Comparison of ENCODE assay signal across 21 cellular contexts in genomic region chr14:103186894-103187586, GRCh38.
A peak's percentile ranks its signal among the peaks of the same experiment; 100 is the strongest.
DNase-seq lines count a peak whose midpoint lies in the region; ATAC-seq, FAIRE-seq and TF ChIP-seq lines count a peak whose summit lies in the region.
"Had no signal": no experiment of that assay in that cellular context is flagged by ENCODE, and none has a peak within 500 bp of the region (broad histone marks: within the 10 kb centered on the region; RNA-seq: fewer than 3 reads in every experiment).

No MANE protein-coding gene starts in this region.

- H3K4me3 ChIP-seq in HEK293 (ENCODE audit: low read depth, low read length) (no peak overlapping the region), HepG2 (replicated peaks in 1 of 3; ENCODE audit: insufficient read depth in 1 of 3, low read depth in 2 of 3, low read length in 3 of 3) (peak overlapping the region; percentile 28 to 51 (median 35); a peak in 5 of 6 replicates), brain microvascular endothelial cell (ENCODE audit: low read depth, low read length) (no peak overlapping the region)
- H3K4me3 ChIP-seq: GM12878 had no signal

- no peaks in the 10 kb centered on the region for H4K20me1 ChIP-seq in HepG2 (ENCODE audit: insufficient read depth, low read length)

- H3K36me3 ChIP-seq in HEK293 (ENCODE audit: control insufficient read depth in 2 of 2, insufficient read depth in 1 of 2, low read length in 2 of 2) (no peaks in the 10 kb centered on the region), HepG2 (replicated peaks in 1 of 2; ENCODE audit: control insufficient read depth in 1 of 2, insufficient read depth in 2 of 2, low read length in 2 of 2) (no peaks in the 10 kb centered on the region), brain microvascular endothelial cell (replicated peaks) (no peaks in the 10 kb centered on the region)

- no peak overlapping the region for H2AFZ ChIP-seq in HepG2 (ENCODE audit: low read length)

- H3K4me1 ChIP-seq in HEK293 (ENCODE audit: control insufficient read depth, insufficient read depth, low read length) (no peaks in the 10 kb centered on the region), HepG2 (ENCODE audit: insufficient read depth, low read length) (peaks cover 45% of the 10 kb centered on the region)

- under 1% methylated on average over 12 of the region's 12 CpGs for WGBS in HepG2 (ENCODE audit: low lambda C conversion rate)

- POLR2A ChIA-PET in HEK293 (lab: Yijun Ruan, JAX), result no interaction called here
- POLR2A ChIA-PET in HepG2 (lab: Yijun Ruan, JAX), result interaction anchor here (0.7 to 1.2 kb wide), 8 partner anchors 9 to 147 kb away, joined by 3 to 5 read pairs (median 3); partner anchors contain the start of gene EIF5

- no peak for TF ChIP-seq RAD21 in HepG2 (CRISPR knock-in tag; IDR thresholded peaks at IDR 0.05)

- peak overlapping the region; percentile 77 for H3K4me2 ChIP-seq in HepG2 (ENCODE audit: low read depth, low read length)
- H3K4me2 ChIP-seq: KMS-11 had no signal

- no peak for TF ChIP-seq CTCF in HEK293 (tag by site-specific recombination; IDR thresholded peaks at IDR 0.05)
- TF ChIP-seq CTCF in HepG2 (CRISPR knock-in tag; IDR thresholded peaks at IDR 0.05), result no peak
- no peak for TF ChIP-seq CTCF in brain microvascular endothelial cell (IDR thresholded peaks at IDR 0.05; ENCODE audit: low read depth, low read length, missing control alignments)

- intact Hi-C loops in HepG2 (cut with micrococcal nuclease; ENCODE audit: unreplicated experiment), result loop anchor here (5.0 kb wide), 2 partner anchors 85 to 105 kb away; no protein-coding TSS in a partner anchor

- H3K27me3 ChIP-seq in HepG2 (ENCODE audit: control insufficient read depth in 1 of 2, insufficient read depth in 2 of 2, low read length in 2 of 2) (no peaks in the 10 kb centered on the region), brain microvascular endothelial cell (replicated peaks) (peaks cover 33% of the 10 kb centered on the region)

- H3K27ac ChIP-seq in HEK293 (ENCODE audit: extremely low read depth, low read depth, low read length) (no peak overlapping the region), HepG2 (ENCODE audit: extremely low read length, insufficient read depth, low read length) (peak overlapping the region; percentile 62), brain microvascular endothelial cell (no peak overlapping the region)
- H3K27ac ChIP-seq: KMS-11 had no signal

- DNase-seq in astrocyte of the hippocampus (ENCODE audit: low read depth, low spot score) (peak; percentile 33), HepG2 (ENCODE audit: low spot score) (peak; percentile 79), retina (peak; percentile 45), brain microvascular endothelial cell (no peak), T1000 (lab: John Stamatoyannopoulos, UW) (no peak)
- DNase-seq: activated CD4-positive, alpha-beta T cell treated with anti-CD3 and anti-CD28 coated beads, Interleukin-2, amount 50 U/mL, for 4 hours; EL; GOT3; hypothalamus; left ventricle myocardium superior; natural killer cell; NCI-H1105; stimulated activated CD4-positive, alpha-beta T cell treated with anti-CD3 and anti-CD28 coated beads, Interleukin-2, amount 100 ng/mL, for 24 hours; substantia nigra had no signal

- in situ Hi-C loops in HepG2 (cut with HindIII; ENCODE audit: extremely low pct_ligation_motif_present, low pct_unique_long_range_greater_than_20kb) (no loop called here), brain microvascular endothelial cell (cut with HindIII; ENCODE audit: low pct_ligation_motif_present, low sequenced_read_pairs) (no loop called here)

- no peaks in the 10 kb centered on the region for H3K79me2 ChIP-seq in HepG2 (ENCODE audit: insufficient read depth, low read length)

- no peak for TF ChIP-seq POLR2A in HepG2 (IDR thresholded peaks at IDR 0.05; ENCODE audit: insufficient read depth in 1 of 2, low read depth in 2 of 2, low read length in 2 of 2)

- ATAC-seq in HepG2 (peak; percentile 97), HG03108 (IDR thresholded peaks at IDR 0.05; ENCODE audit: unreplicated experiment) (no peak), GM21576 (IDR thresholded peaks at IDR 0.05; ENCODE audit: unreplicated experiment) (no peak)
- ATAC-seq: GM12878, left ventricle myocardium superior, natural killer cell, Panc1 had no signal

- TF ChIP-seq EP300 in HepG2 (IDR thresholded peaks at IDR 0.05; ENCODE audit: low read depth in 2 of 2, low read length in 2 of 2) (no peak), HepG2 (CRISPR knock-in tag; IDR thresholded peaks at IDR 0.05; ENCODE audit: borderline replicate concordance) (no peak)

- no TSS peak for BruUV-seq in HepG2 (replicated peaks; lab: Mats Ljungman, UMichigan)

- H3K9me3 ChIP-seq in HEK293 (ENCODE audit: control insufficient read depth, insufficient read depth, low read depth, low read length) (no peaks in the 10 kb centered on the region), HepG2 (ENCODE audit: low read length) (no peaks in the 10 kb centered on the region)

- peak overlapping the region; percentile 24 for H3K9ac ChIP-seq in HepG2 (ENCODE audit: insufficient read depth, low read depth, low read length)
- H3K9ac ChIP-seq: KMS-11 had no signal

- FAIRE-seq in HepG2 (lab: Jason Lieb, UNC), result peak; percentile 92
- FAIRE-seq: bronchial epithelial cell, GM12878 had no signal

- CTCF ChIA-PET in HEK293 (lab: Yijun Ruan, JAX) (interaction anchor here (0.6 to 2.6 kb wide), 8 partner anchors 8 to 138 kb away, joined by 3 to 25 read pairs (median 4); no protein-coding TSS in a partner anchor), HepG2 (lab: Yijun Ruan, JAX; ENCODE audit: low intra/inter-chr PET ratio, low total read pairs) (no interaction called here)

TF ChIP-seq in HEK293, 187 proteins besides CTCF, POLR2A, EP300 and RAD21 (continues in another document):
- TF ChIP-seq BCL11B (tag by site-specific recombination; IDR thresholded peaks at IDR 0.05; ENCODE audit: low read depth), result no peak
- no peak for TF ChIP-seq HOXD13 (CRISPR knock-in tag; IDR thresholded peaks at IDR 0.05; ENCODE audit: borderline replicate concordance)
- TF ChIP-seq ZNF23 (tag by site-specific recombination; IDR thresholded peaks at IDR 0.05; ENCODE audit: borderline replicate concordance), result no peak
- TF ChIP-seq ZNF830 (tag by site-specific recombination; IDR thresholded peaks at IDR 0.05; ENCODE audit: low read depth), result no peak
- TF ChIP-seq ZFP3 (tag by site-specific recombination; IDR thresholded peaks at IDR 0.05; ENCODE audit: low read depth), result no peak

TF ChIP-seq in HepG2, 621 proteins besides CTCF, POLR2A, EP300 and RAD21 (continues in another document):
- TF ChIP-seq YEATS4 (CRISPR knock-in tag; IDR thresholded peaks at IDR 0.05; ENCODE audit: borderline replicate concordance) (no peak; the same call in 1 of the 2 replicates), ZSCAN12 (CRISPR knock-in tag; IDR thresholded peaks at IDR 0.05) (no peak), PBX2 (CRISPR knock-in tag; IDR thresholded peaks at IDR 0.05) (peak; percentile 86), ZNF589 (CRISPR knock-in tag; conservative IDR thresholded peaks at IDR 0.05) (no peak), FOXO4 (CRISPR knock-in tag; conservative IDR thresholded peaks at IDR 0.05) (no peak), ZZZ3 (CRISPR knock-in tag; IDR thresholded peaks at IDR 0.05; ENCODE audit: borderline replicate concordance) (no peak), HNF4A (CRISPR knock-in tag; IDR thresholded peaks at IDR 0.05) (peak; percentile 85), ZNF574 (CRISPR knock-in tag; IDR thresholded peaks at IDR 0.05) (0 out of 2 replicates have a peak, but pooled peaks have one; percentile 28), STAG1 (CRISPR knock-in tag; IDR thresholded peaks at IDR 0.05) (peak; percentile 17; the same call in 1 of the 2 replicates), NFRKB (IDR thresholded peaks at IDR 0.05) (no peak)

Comparison
In these comparisons a context has a peak if more than half of its experiments do, and no peak if none do; other contexts are left out.
1. H3K4me3 ChIP-seq: peak in HepG2 (3 of 3); none in HEK293 (single experiment) and brain microvascular endothelial cell (single experiment).
2. DNase-seq: peak in astrocyte of the hippocampus (single experiment), HepG2 (single experiment) and retina (single experiment); none in brain microvascular endothelial cell (single experiment) and T1000 (single experiment).
3. Of the 63 proteins assayed by ChIP-seq in both HepG2 and HEK293: peak only in HepG2: MEIS1, PATZ1, YY1, ZNF121, ZNF18 and ZNF510; only in HEK293: none; in both: none; in neither: 56; mixed calls (peak in some experiments, not most) for 1.